ENCODE assay signal across 9 cellular contexts in genomic region chr10:102633282-102633681, GRCh38. TPM values are rescaled to one million over a fixed set of nuclear protein-coding genes. Genes with fewer than 3 reads are reported as not detected.
A peak's percentile ranks its signal among the peaks of the same experiment; 100 is the strongest.
DNase-seq lines count a peak whose midpoint lies in the region; ATAC-seq, FAIRE-seq and TF ChIP-seq lines count a peak whose summit lies in the region.
"Had no signal": no experiment of that assay in that cellular context is flagged by ENCODE, and none has a peak within 500 bp of the region (broad histone marks: within the 10 kb centered on the region; RNA-seq: fewer than 3 reads in every experiment).

No MANE protein-coding gene starts in this region.

- peak overlapping the region; percentile 66; the same call in 1 of the 2 replicates for H2AFZ ChIP-seq in SK-N-SH (ENCODE audit: low read depth)
- H2AFZ ChIP-seq in neuronal stem cell (ENCODE audit: low read length) = no peak overlapping the region

- no peak overlapping the region for H2BK5ac ChIP-seq in neuronal stem cell (ENCODE audit: low read length)

- peaks cover 49 to 68% of the 10 kb centered on the region in 2 experiments; a peak in 3 of 4 replicates for H3K4me1 ChIP-seq in SK-N-SH (ENCODE audit: control insufficient read depth in 1 of 2, insufficient read depth in 2 of 2, low read depth in 1 of 2, low read length in 1 of 2)
- peaks cover 36 to 55% of the 10 kb centered on the region in 2 donors for H3K4me1 ChIP-seq in neuronal stem cell (ENCODE audit: control insufficient read depth in 2 of 2, insufficient read depth in 1 of 2, low read depth in 1 of 2, low read length in 2 of 2)

- peak overlapping the region; percentile 61 for H3K9ac ChIP-seq in SK-N-SH
- peak overlapping the region; percentile 9 for H3K9ac ChIP-seq in neuronal stem cell (ENCODE audit: low read depth, low read length, poor library complexity)

- POLR2A ChIA-PET in SK-N-SH (lab: Yijun Ruan, JAX) = interaction anchor here (0.6 to 1.2 kb wide), 2 partner anchors 9 to 201 kb away, joined by 3 read pairs; partner anchors contain the start of gene CUEDC2

- peaks cover 0 to 3% of the 10 kb centered on the region in 2 experiments for H3K36me3 ChIP-seq in SK-N-SH (replicated peaks in 1 of 2; ENCODE audit: control insufficient read depth in 1 of 2, insufficient read depth in 2 of 2, low read length in 1 of 2)
- H3K36me3 ChIP-seq in neuronal stem cell (replicated peaks in 1 of 2; ENCODE audit: control insufficient read depth in 2 of 2, insufficient read depth in 2 of 2, low read length in 2 of 2) = peaks cover 13 to 23% of the 10 kb centered on the region in 2 donors

- WGBS in SK-N-SH (ENCODE audit: low lambda C conversion rate) = 6% methylated on average over 6 of the region's 6 CpGs
- WGBS in neuronal stem cell (ENCODE audit: extremely low coverage in 2 of 2, insufficient read length in 2 of 2, insufficient replicate concordance in 1 of 2), 2 donors = no CpG with 5 or more reads among the region's 6 CpGs

- no peaks in the 10 kb centered on the region for H3K9me3 Mint-ChIP-seq in effector memory CD8-positive, alpha-beta T cell

- peak overlapping the region; percentile 73 to 76 for H3K27ac Mint-ChIP-seq in effector memory CD8-positive, alpha-beta T cell

- H2BK120ac ChIP-seq in neuronal stem cell (ENCODE audit: low read depth, low read length) = no peak overlapping the region

- no peak for TF ChIP-seq CTCF in SK-N-SH (IDR thresholded peaks at IDR 0.05)

- H2BK12ac ChIP-seq in neuronal stem cell (ENCODE audit: low read length) = no peak overlapping the region

- DNase-seq in CD1c-positive myeloid dendritic cell (ENCODE audit: extremely low spot score) (peak; percentile 83), SK-N-SH (no peak), neuronal stem cell (ENCODE audit: low spot score) (no peak), cerebellar nuclear complex (lab: John Stamatoyannopoulos, UW) (no peak), NCI-H2196 (lab: John Stamatoyannopoulos, UW; ENCODE audit: unreplicated experiment) (no peak), frontal cortex (ENCODE audit: low spot score in 2 of 2) (no peak)
- DNase-seq in effector memory CD8-positive, alpha-beta T cell = no peak

- H3K18ac ChIP-seq in neuronal stem cell (ENCODE audit: low read length) = no peak overlapping the region

- peaks cover 39% of the 10 kb centered on the region for H3F3A ChIP-seq in SK-N-SH (replicated peaks; ENCODE audit: insufficient read depth)

- H4K20me1 ChIP-seq in SK-N-SH (ENCODE audit: insufficient read depth) = no peaks in the 10 kb centered on the region

- ATAC-seq in effector memory CD8-positive, alpha-beta T cell (replicated peaks) = peak; percentile 53
- no peak for ATAC-seq in GM21723 (IDR thresholded peaks at IDR 0.05; ENCODE audit: unreplicated experiment)

- FAIRE-seq in frontal cortex (lab: Jason Lieb, UNC) = no peak

- peaks cover 9% of the 10 kb centered on the region for H3K36me3 Mint-ChIP-seq in effector memory CD8-positive, alpha-beta T cell (ENCODE audit: insufficient read depth)

- CTCF ChIA-PET in SK-N-SH (lab: Yijun Ruan, JAX) = no interaction called here

- H3K27me3 ChIP-seq in SK-N-SH (ENCODE audit: insufficient read depth) (no peaks in the 10 kb centered on the region), neuronal stem cell (ENCODE audit: control insufficient read depth in 3 of 3, insufficient read depth in 3 of 3, low read depth in 1 of 3, low read length in 3 of 3) (no peaks in the 10 kb centered on the region)

- no peak overlapping the region for H2BK15ac ChIP-seq in neuronal stem cell (ENCODE audit: low read length)

- H3K4me2 ChIP-seq in SK-N-SH (peak overlapping the region; percentile 71), neuronal stem cell (ENCODE audit: insufficient read depth, low read length, poor library complexity, severe bottlenecking) (no peak overlapping the region)

- peak overlapping the region in 1 of 2 donors; percentile 45 for H3K4me3 Mint-ChIP-seq in effector memory CD8-positive, alpha-beta T cell

- no peak for TF ChIP-seq RAD21 in SK-N-SH (IDR thresholded peaks at IDR 0.05; ENCODE audit: low read length)

- no peaks in the 10 kb centered on the region for H3K79me2 ChIP-seq in SK-N-SH (ENCODE audit: insufficient read depth)

- H3K4me1 Mint-ChIP-seq in effector memory CD8-positive, alpha-beta T cell (ENCODE audit: low read depth in 2 of 2) = peaks cover 21 to 25% of the 10 kb centered on the region in 2 donors

- peak in 1 of 2 experiments; percentile 74; a peak in 1 of 4 replicates for TF ChIP-seq EP300 in SK-N-SH (IDR thresholded peaks at IDR 0.05; ENCODE audit: borderline replicate concordance in 1 of 2, low read depth in 1 of 2, low read length in 1 of 2)

- H2AK5ac ChIP-seq in neuronal stem cell (ENCODE audit: low read depth, low read length) = no peak overlapping the region

- no peak overlapping the region for H3K4ac ChIP-seq in neuronal stem cell (ENCODE audit: low read length)

- no peaks in the 10 kb centered on the region for H3K27me3 Mint-ChIP-seq in effector memory CD8-positive, alpha-beta T cell

- no peak overlapping the region for H4K91ac ChIP-seq in neuronal stem cell (ENCODE audit: low read depth, low read length, poor library complexity)

- H3K4me3 ChIP-seq in SK-N-SH (ENCODE audit: low read depth in 2 of 2, low read length in 1 of 2) (peak overlapping the region in 1 of 2 experiments; percentile 8; a peak in 1 of 4 replicates), neuronal stem cell (ENCODE audit: low read length in 2 of 2) (no peak overlapping the region)

- H4K8ac ChIP-seq in neuronal stem cell (ENCODE audit: low read depth, low read length) = no peak overlapping the region

- no peaks in the 10 kb centered on the region for H3K9me2 ChIP-seq in SK-N-SH

- H3K27ac ChIP-seq in SK-N-SH (ENCODE audit: low read depth in 2 of 2, low read length in 1 of 2) = peak overlapping the region; percentile 77 to 91
- no peak overlapping the region for H3K27ac ChIP-seq in neuronal stem cell (replicated peaks; ENCODE audit: low read length)
- H3K27ac ChIP-seq: VCaP had no signal

- no peaks in the 10 kb centered on the region for H3K79me1 ChIP-seq in neuronal stem cell (ENCODE audit: low read depth, low read length)

- H3K23ac ChIP-seq in neuronal stem cell (ENCODE audit: low read depth, low read length, poor library complexity) = peak overlapping the region; percentile 40

- H3K9me3 ChIP-seq in SK-N-SH = no peaks in the 10 kb centered on the region
- no peaks in the 10 kb centered on the region for H3K9me3 ChIP-seq in neuronal stem cell (replicated peaks in 1 of 2; ENCODE audit: control insufficient read depth in 2 of 2, insufficient read depth in 1 of 2, low read depth in 1 of 2, low read length in 2 of 2)

- no peak overlapping the region for H3K14ac ChIP-seq in neuronal stem cell (ENCODE audit: low read length)

TF ChIP-seq in SK-N-SH, 30 proteins besides CTCF, POLR2A, EP300 and RAD21 (continues in another document):
- TF ChIP-seq JUND (IDR thresholded peaks at IDR 0.05) (peak; percentile 53), NFIC (IDR thresholded peaks at IDR 0.05; ENCODE audit: borderline replicate concordance) (peak; percentile 62; the same call in 1 of the 2 replicates), NRF1 (IDR thresholded peaks at IDR 0.05; ENCODE audit: low read depth, low read length) (no peak), POLR2AphosphoS5 (IDR thresholded peaks at IDR 0.05; ENCODE audit: low read depth, low read length) (no peak), TCF12 (IDR thresholded peaks at IDR 0.05) (peak; percentile 49; the same call in 1 of the 2 replicates), RXRA (IDR thresholded peaks at IDR 0.05; ENCODE audit: borderline replicate concordance, low read depth) (peak; percentile 23; the same call in 1 of the 2 replicates), FOSL2 (IDR thresholded peaks at IDR 0.05; ENCODE audit: borderline replicate concordance, low read depth) (peak; percentile 65; the same call in 1 of the 2 replicates), ELF1 (IDR thresholded peaks at IDR 0.05) (peak; percentile 60), MEF2A (IDR thresholded peaks at IDR 0.05; ENCODE audit: borderline replicate concordance, low read depth) (no peak), RFX5 (IDR thresholded peaks at IDR 0.05; ENCODE audit: low read length) (no peak), YY1 (IDR thresholded peaks at IDR 0.05; ENCODE audit: low read depth) (no peak), FOXM1 (IDR thresholded peaks at IDR 0.05; ENCODE audit: low read depth) (no peak), USF1 (IDR thresholded peaks at IDR 0.05; ENCODE audit: borderline replicate concordance, low read depth) (no peak), GATA2 (CRISPR knock-in tag; IDR thresholded peaks at IDR 0.05) (no peak)

RNA-seq across cellular contexts. Expression of gene TRIM8, which starts 11.0 kb away (rescaled TPM):
- 67.0 and 108 TPM in 2 replicates for polyA plus RNA-seq in SK-N-SH (2012; rRNA removed)
- 70.8 and 98.8 TPM in 2 replicates for polyA plus RNA-seq in SK-N-SH (2012; cell fraction: cytosol; rRNA removed)
- polyA plus RNA-seq in SK-N-SH (2012; cell fraction: nucleus; rRNA removed) = 83.2 and 87.9 TPM in 2 replicates
- polyA plus RNA-seq in neuronal stem cell (2013, experiment 1 of 2) = 33.0 TPM
- 34.2 TPM for polyA plus RNA-seq in neuronal stem cell (2013, experiment 2 of 2)
- 30.2 TPM for total RNA-seq in frontal cortex
